ENCODE assay signal across 8 cellular contexts in the genomic region with DNA sequence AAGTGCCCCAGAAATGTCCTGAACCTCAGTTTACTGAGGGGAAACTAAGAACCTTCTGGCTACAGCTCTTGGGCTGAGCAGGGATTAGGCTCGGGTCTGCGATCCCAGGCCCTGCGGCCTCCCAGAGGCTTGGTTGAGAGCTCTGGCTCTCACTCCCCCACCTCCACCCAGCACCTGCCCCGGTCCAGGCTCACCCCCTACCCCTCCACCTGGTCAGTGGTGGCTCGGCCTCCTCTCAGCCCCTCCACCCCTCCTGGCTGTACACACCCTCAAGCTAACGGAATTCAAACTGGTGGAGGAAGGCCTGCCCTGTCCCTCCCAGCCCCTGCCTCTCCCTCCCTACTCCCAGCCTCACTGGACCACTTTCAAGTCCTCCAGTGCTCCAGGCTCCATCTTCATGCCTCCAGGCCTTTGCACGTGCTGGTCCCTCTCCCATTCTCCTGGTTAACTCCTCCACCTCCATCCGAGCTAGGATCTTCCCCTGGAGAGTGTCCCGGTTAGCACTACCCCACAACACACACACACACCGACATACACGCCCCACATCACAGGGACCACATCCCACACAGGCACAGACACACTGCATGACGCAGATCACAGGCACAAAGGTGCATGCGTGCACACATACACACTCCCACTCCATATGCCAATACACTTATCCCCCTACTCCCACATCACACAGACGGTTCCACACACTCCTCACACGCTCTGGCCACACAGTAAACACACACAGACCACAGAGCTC.
DNase-seq lines count a peak whose midpoint lies in the region; ATAC-seq and TF ChIP-seq lines count a peak whose summit lies in the region.

No MANE protein-coding gene starts in this region.

- H3K36me3 ChIP-seq in kidney epithelial cell (ENCODE audit: control insufficient read depth, insufficient read depth, low read length), result no peaks in the 10 kb centered on the region

- H3K27me3 ChIP-seq in kidney epithelial cell (ENCODE audit: control insufficient read depth, insufficient read depth, low read length), result no peaks in the 10 kb centered on the region

- no peak for ATAC-seq in HG02973 (IDR thresholded peaks at IDR 0.05; ENCODE audit: unreplicated experiment)

- TF ChIP-seq CTCF in kidney epithelial cell (IDR thresholded peaks at IDR 0.05; ENCODE audit: insufficient read depth, low read length, poor library complexity, severe bottlenecking), result no peak

- peak overlapping the region; percentile 3 for H3K4me3 ChIP-seq in kidney epithelial cell (ENCODE audit: low read depth, low read length)

- DNase-seq in DMS 273 (lab: John Stamatoyannopoulos, UW; ENCODE audit: unreplicated experiment) (peak; percentile 50), DMS 273 treated with DMSO at 0.1 percent for 48 hours (lab: John Stamatoyannopoulos, UW) (no peak), kidney epithelial cell (ENCODE audit: low read depth) (no peak), SHP77 treated with DMSO at 0.1 percent for 48 hours (lab: John Stamatoyannopoulos, UW) (no peak), GM19240 (ENCODE audit: insufficient read length, low spot score) (no peak)
- peak; percentile 64 for DNase-seq in stimulated activated CD4-positive, alpha-beta T cell treated with anti-CD3 and anti-CD28 coated beads, Interleukin-2, amount 100 ng/mL, for 4 hours (ENCODE audit: low read depth)

- 43 to 57% (median 47%) methylated on average over 15 of the region's 15 CpGs for WGBS in adipose tissue, 3 donors

- peak overlapping the region; percentile 97 for H3K27ac ChIP-seq in adipose tissue (ENCODE audit: low read depth, low read length)

Comparison
In these comparisons a context has a peak if more than half of its experiments do, and no peak if none do; other contexts are left out.
1. DNase-seq: peak in DMS 273 (single experiment) and stimulated activated CD4-positive, alpha-beta T cell treated with anti-CD3 and anti-CD28 coated beads, Interleukin-2, amount 100 ng/mL, for 4 hours (single experiment); none in DMS 273 treated with DMSO at 0.1 percent for 48 hours (single experiment), kidney epithelial cell (single experiment), SHP77 treated with DMSO at 0.1 percent for 48 hours (single experiment) and GM19240 (single experiment).